Comparison of ENCODE assay signal across 8 cellular contexts in genomic region chr18:48949051-48949605, GRCh38. TPM values are rescaled to one million over a fixed set of nuclear protein-coding genes. Genes with fewer than 3 reads are reported as not detected.
DNase-seq lines count a peak whose midpoint lies in the region; ATAC-seq, FAIRE-seq and TF ChIP-seq lines count a peak whose summit lies in the region.

No MANE protein-coding gene starts in this region.

- H3K9me3 ChIP-seq in SK-N-MC (ENCODE audit: low read depth, low read length) (no peaks in the 10 kb centered on the region), lung (ENCODE audit: control insufficient read depth in 2 of 2, insufficient read depth in 1 of 2, low read length in 1 of 2) (no peaks in the 10 kb centered on the region), thyroid gland (no peaks in the 10 kb centered on the region)

- TF ChIP-seq POLR2A in thyroid gland (IDR thresholded peaks at IDR 0.05), result no peak

- H3K27me3 ChIP-seq in lung (ENCODE audit: control insufficient read depth, insufficient read depth) (no peaks in the 10 kb centered on the region), thyroid gland (no peaks in the 10 kb centered on the region)

- TF ChIP-seq CTCF in lung (IDR thresholded peaks at IDR 0.05; ENCODE audit: control extremely low read depth, extremely low read depth) (no peak), thyroid gland (IDR thresholded peaks at IDR 0.05) (no peak), D721Med (IDR thresholded peaks at IDR 0.05; ENCODE audit: insufficient read depth, missing control alignments) (no peak)

- H3K4me1 ChIP-seq in lung (ENCODE audit: control insufficient read depth in 2 of 2, insufficient read depth in 2 of 2, low read length in 2 of 2), result peaks cover 7 to 20% of the 10 kb centered on the region in 2 donors
- peaks cover 36 to 46% of the 10 kb centered on the region in 2 donors for H3K4me1 ChIP-seq in thyroid gland

- H3K36me3 ChIP-seq in SK-N-MC (ENCODE audit: insufficient read depth, low read length), result peaks cover 3% of the 10 kb centered on the region; the same call in 1 of the 2 replicates
- peaks cover 0 to 10% of the 10 kb centered on the region in 2 donors for H3K36me3 ChIP-seq in lung (ENCODE audit: control insufficient read depth in 2 of 2, insufficient read depth in 2 of 2, low read length in 2 of 2)
- no peaks in the 10 kb centered on the region for H3K36me3 ChIP-seq in thyroid gland

- intact Hi-C loops in Right ventricle myocardium inferior (cut with DNase I), result loop anchor here (2.0 to 5.0 kb wide), 2 partner anchors 107 to 168 kb away; no protein-coding TSS in a partner anchor
- intact Hi-C loops in cardiac septum (cut with DNase I), result loop anchor here (5.0 kb wide), 1 partner anchor 97 kb away; no protein-coding TSS in a partner anchor
- intact Hi-C loops in thyroid gland (cut with DNase I), result loop anchor here (5.0 kb wide), 1 partner anchor 172 kb away; no protein-coding TSS in a partner anchor

- ATAC-seq in Right ventricle myocardium inferior (no peak), lung (ENCODE audit: insufficient read depth, low FRiP score) (no peak)

- H3K27ac ChIP-seq in SK-N-MC (no peak overlapping the region), caudate nucleus (ENCODE audit: low read depth, low read length) (peak overlapping the region; percentile 76), lung (ENCODE audit: low read depth in 1 of 2, low read length in 1 of 2) (peak overlapping the region; percentile 97 to 99), thyroid gland (peak overlapping the region; percentile 93 to 98 (median 95))

- DNase-seq in Right ventricle myocardium inferior (ENCODE audit: missing footprints) (peak; percentile 79), cardiac septum (ENCODE audit: low spot score) (no peak), SK-N-MC (ENCODE audit: low read depth, low spot score) (no peak), caudate nucleus (lab: John Stamatoyannopoulos, UW) (peak in 2 of 61 donors; percentile 32 to 49), lung (ENCODE audit: low spot score) (no peak), thyroid gland (peak; percentile 58 to 62), HK-2 (ENCODE audit: unreplicated experiment) (no peak), D721Med (ENCODE audit: insufficient read length, low spot score) (no peak)

- H3K9ac ChIP-seq in SK-N-MC (ENCODE audit: insufficient read length), result peak overlapping the region; percentile 64

- 0% methylated on average over 27 of the region's 27 CpGs for WGBS in lung, 2 donors
- 1 to 2% methylated on average over 27 of the region's 27 CpGs for WGBS in thyroid gland, 2 donors

- H3K4me3 ChIP-seq in SK-N-MC, result peak overlapping the region; percentile 90
- peak overlapping the region; percentile 74 for H3K4me3 ChIP-seq in lung
- H3K4me3 ChIP-seq in thyroid gland (replicated peaks in 1 of 3), result peak overlapping the region; percentile 73 to 94 (median 91)

- no peak for FAIRE-seq in D721Med (lab: Jason Lieb, UNC)

RNA-seq across cellular contexts. Expression of gene SMAD7, which starts 1.6 kb away (rescaled TPM):
- total RNA-seq in Right ventricle myocardium inferior (12.0 TPM), cardiac septum (42.4 TPM), lung (10 to 100 TPM; 39.1 to 58.8 TPM), thyroid gland (10 to 100 TPM; 40.1 to 69.3 (median 59.2) TPM)
- polyA plus RNA-seq in lung, result 10 to 100 TPM; 11.8 to 32.5 TPM

Comparison
In these comparisons a context has a peak if more than half of its experiments do, and no peak if none do; other contexts are left out.
1. DNase-seq: peak in Right ventricle myocardium inferior (single experiment) and thyroid gland (2 of 2); none in cardiac septum (single experiment), SK-N-MC (single experiment), lung (single experiment), HK-2 (single experiment) and D721Med (single experiment).
2. Peak in every context shown above with its lines, with median percentiles within 50 percentile points of each other: H3K4me3 ChIP-seq.